Comparison of ENCODE assay signal across 7 cellular contexts in genomic region chr10:5010043-5010442, GRCh38. TPM values are rescaled to one million over a fixed set of nuclear protein-coding genes. Genes with fewer than 3 reads are reported as not detected.
"Had no signal": no experiment of that assay in that cellular context is flagged by ENCODE, and none has a peak within 500 bp of the region (broad histone marks: within the 10 kb centered on the region; RNA-seq: fewer than 3 reads in every experiment).

No MANE protein-coding gene starts in this region.

RNA-seq across cellular contexts. Expression of gene AKR1C2, which starts 6.4 kb away (rescaled TPM):
- total RNA-seq: activated CD4-positive, alpha-beta memory T cell treated with anti-CD3 and anti-CD28 coated beads, Interleukin-2, amount 10 ng/mL, durations not matched to agents 7 days and 5 days; activated CD4-positive, alpha-beta T cell treated with anti-CD3 and anti-CD28 coated beads for 36 hours; activated CD8-positive, alpha-beta memory T cell treated with anti-CD3 and anti-CD28 coated beads, Interleukin-2, amount 10 ng/mL, durations not matched to agents 7 days and 5 days; activated CD8-positive, alpha-beta T cell treated with anti-CD3 and anti-CD28 coated beads, Interleukin-2, amount 10 ng/mL, durations not matched to agents 7 days and 5 days; activated naive CD4-positive, alpha-beta T cell treated with anti-CD3 and anti-CD28 coated beads, Interleukin-2, amount 50 U/mL, for 72 hours; activated naive CD8-positive, alpha-beta T cell treated with anti-CD3 and anti-CD28 coated beads for 36 hours; activated T-helper 2 cell treated with anti-CD3 and anti-CD28 coated beads, Interferon-gamma antibody, Interleukin-2, Interleukin-4, amounts not matched to agents 10 μg/mL and 5 μg/mL and 100 μg/mL, durations not matched to agents 14 hours and 24 hours and 36 hours had no signal
